Comparison of ENCODE assay signal across 1 cellular context in the genomic region with DNA sequence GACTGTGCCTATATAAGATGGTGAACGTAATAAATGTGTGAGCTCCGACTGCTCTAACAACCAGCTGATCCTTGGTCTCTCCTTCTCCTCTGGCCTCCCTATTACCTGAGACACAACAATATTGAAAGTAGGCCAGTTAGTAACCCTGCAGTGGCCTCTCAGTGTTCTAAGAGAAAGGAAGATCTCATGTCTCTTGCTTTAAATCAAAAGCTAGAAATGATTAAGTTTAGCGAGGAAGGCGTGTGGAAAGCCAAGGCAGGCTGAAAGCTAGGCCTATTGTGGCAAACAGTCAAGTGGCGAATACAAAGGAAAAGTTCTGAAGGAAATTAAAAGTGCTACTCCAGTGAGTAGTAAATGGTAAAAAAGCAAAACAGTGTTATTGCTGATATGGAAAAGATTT.
TF ChIP-seq lines count a peak whose summit lies in the region.

No MANE protein-coding gene starts in this region.

TF ChIP-seq in GM12878, 131 proteins besides CTCF, POLR2A, EP300 and RAD21:
- TF ChIP-seq, protein P1, sequence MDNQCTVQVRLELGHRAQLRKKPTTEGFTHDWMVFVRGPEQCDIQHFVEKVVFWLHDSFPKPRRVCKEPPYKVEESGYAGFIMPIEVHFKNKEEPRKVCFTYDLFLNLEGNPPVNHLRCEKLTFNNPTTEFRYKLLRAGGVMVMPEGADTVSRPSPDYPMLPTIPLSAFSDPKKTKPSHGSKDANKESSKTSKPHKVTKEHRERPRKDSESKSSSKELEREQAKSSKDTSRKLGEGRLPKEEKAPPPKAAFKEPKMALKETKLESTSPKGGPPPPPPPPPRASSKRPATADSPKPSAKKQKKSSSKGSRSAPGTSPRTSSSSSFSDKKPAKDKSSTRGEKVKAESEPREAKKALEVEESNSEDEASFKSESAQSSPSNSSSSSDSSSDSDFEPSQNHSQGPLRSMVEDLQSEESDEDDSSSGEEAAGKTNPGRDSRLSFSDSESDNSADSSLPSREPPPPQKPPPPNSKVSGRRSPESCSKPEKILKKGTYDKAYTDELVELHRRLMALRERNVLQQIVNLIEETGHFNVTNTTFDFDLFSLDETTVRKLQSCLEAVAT (IDR thresholded peaks at IDR 0.05) = no peak
